ENCODE assay signal across 34 cellular contexts in the genomic region with DNA sequence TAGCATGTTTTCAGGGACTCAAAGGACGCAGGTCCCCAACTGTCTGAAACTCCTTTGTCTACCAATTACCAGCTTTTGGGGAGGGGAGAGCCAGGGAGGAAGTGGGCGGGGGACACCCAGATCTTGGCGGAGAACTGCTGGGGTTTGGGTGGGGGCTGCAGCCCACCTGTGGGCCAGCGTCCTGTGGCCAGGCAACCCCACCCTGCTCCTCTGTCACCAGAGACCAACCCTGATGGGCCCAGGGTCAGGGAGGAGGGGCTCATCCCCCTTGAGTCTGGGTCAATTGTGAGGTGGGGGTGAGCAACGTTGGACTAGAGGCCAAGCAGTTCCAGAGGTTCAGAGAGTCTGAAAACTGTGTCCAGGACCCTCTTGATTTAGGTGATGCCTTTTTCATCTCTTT.
"Had no signal": no experiment of that assay in that cellular context is flagged by ENCODE, and none has a peak within 500 bp of the region (broad histone marks: within the 10 kb centered on the region; RNA-seq: fewer than 3 reads in every experiment).

No MANE protein-coding gene starts in this region.

- H3K27ac ChIP-seq: body of pancreas, colonic mucosa, dorsolateral prefrontal cortex, gastrocnemius medialis, left lung, pancreas, prostate gland, skin epidermis, thoracic aorta, uterus, VCaP had no signal

- H3K9me3 Mint-ChIP-seq: activated naive CD8-positive, alpha-beta T cell treated with anti-CD3 and anti-CD28 coated beads, Interleukin-2, amount 50 U/mL, for 24 hours; effector memory CD8-positive, alpha-beta T cell; stimulated activated effector memory CD8-positive, alpha-beta T cell treated with anti-CD3 and anti-CD28 coated beads, Interleukin-12 subunit alpha, Interleukin-12 subunit beta, amount 100 ng/mL, for 72 hours; stimulated activated naive CD8-positive, alpha-beta T cell treated with anti-CD3 and anti-CD28 coated beads, Interleukin-15, Interleukin-2, amounts not matched to agents 100 ng/mL and 50 ng/mL, for 24 hours; T-cell had no signal

- H3K4me3 Mint-ChIP-seq: activated naive CD8-positive, alpha-beta T cell treated with anti-CD3 and anti-CD28 coated beads, Interleukin-2, amount 50 U/mL, for 24 hours; stimulated activated naive CD8-positive, alpha-beta T cell treated with anti-CD3 and anti-CD28 coated beads, Interleukin-15, Interleukin-2, amounts not matched to agents 100 ng/mL and 50 ng/mL, for 24 hours had no signal

- H3K4me1 ChIP-seq: body of pancreas, colonic mucosa, gastrocnemius medialis, left lung, pancreas, prostate gland, uterus had no signal

- H3K27me3 ChIP-seq: body of pancreas, colonic mucosa, pancreas, uterus had no signal

- H3K36me3 Mint-ChIP-seq: stimulated activated effector memory CD8-positive, alpha-beta T cell treated with anti-CD3 and anti-CD28 coated beads, Interleukin-12 subunit alpha, Interleukin-12 subunit beta, amount 100 ng/mL, for 72 hours; T-cell had no signal

- H3K4me3 ChIP-seq: body of pancreas, colonic mucosa, dorsolateral prefrontal cortex, gastrocnemius medialis, left lung, lung, pancreas, prostate gland, skin epidermis, thoracic aorta, uterus had no signal

- H3K9me3 ChIP-seq: body of pancreas, colonic mucosa, gastrocnemius medialis, left lung, pancreas, prostate gland, thoracic aorta, uterus had no signal

- H3K36me3 ChIP-seq: colonic mucosa, gastrocnemius medialis, left lung, pancreas, prostate gland, thoracic aorta, uterus had no signal

- ATAC-seq: activated CD4-positive, CD25-positive, alpha-beta regulatory T cell treated with anti-CD3 and anti-CD28 coated beads, Interleukin-2, amount 50 U/mL, for 24 hours; activated naive CD8-positive, alpha-beta T cell treated with anti-CD3 and anti-CD28 coated beads, Interleukin-2, amount 50 U/mL, for 24 hours; body of pancreas; effector memory CD8-positive, alpha-beta T cell; gastrocnemius medialis; left lung; pancreas; sciatic nerve; stimulated activated effector memory CD8-positive, alpha-beta T cell treated with anti-CD3 and anti-CD28 coated beads, Interleukin-12 subunit alpha, Interleukin-12 subunit beta, amount 100 ng/mL, for 72 hours; T-cell had no signal

- DNase-seq: activated CD4-positive, alpha-beta T cell treated with anti-CD3 and anti-CD28 coated beads for 48 hours; activated CD4-positive, alpha-beta T cell treated with anti-CD3 and anti-CD28 coated beads, Interleukin-2, amount 50 U/mL, for 48 hours; activated CD8-positive, alpha-beta memory T cell treated with anti-CD3 and anti-CD28 coated beads for 24 hours; activated gamma-delta T cell; activated naive CD4-positive, alpha-beta T cell treated with anti-CD3 and anti-CD28 coated beads, Interleukin-2, amount 50 U/mL, for 16 hours; activated naive CD8-positive, alpha-beta T cell treated with anti-CD3 and anti-CD28 coated beads, Interleukin-2, amount 50 U/mL, for 24 hours; amygdala; body of pancreas; cerebellar nuclear complex; colonic mucosa; dorsolateral prefrontal cortex; effector memory CD8-positive, alpha-beta T cell; erythroblast; gastrocnemius medialis; hypothalamus; left lung; mesendoderm; nucleus accumbens; pancreas; retina; stimulated activated CD4-positive, alpha-beta T cell treated with anti-CD3 and anti-CD28 coated beads, Interleukin-4, amount 100 ng/mL, for 24 hours; T-cell; T-helper 9 cell; trophoblast cell; uterus had no signal

- H3K27ac Mint-ChIP-seq: activated naive CD8-positive, alpha-beta T cell treated with anti-CD3 and anti-CD28 coated beads, Interleukin-2, amount 50 U/mL, for 24 hours; stimulated activated naive CD8-positive, alpha-beta T cell treated with anti-CD3 and anti-CD28 coated beads, Interleukin-15, Interleukin-2, amounts not matched to agents 100 ng/mL and 50 ng/mL, for 24 hours; T-cell had no signal
